ENCODE assay signal across 8 cellular contexts in genomic region chrX:69369999-69370398, GRCh38.
"Had no signal": no experiment of that assay in that cellular context is flagged by ENCODE, and none has a peak within 500 bp of the region (broad histone marks: within the 10 kb centered on the region; RNA-seq: fewer than 3 reads in every experiment).

No MANE protein-coding gene starts in this region.

- H3K4me1 ChIP-seq: HAP-1 had no signal

- H3K27ac Mint-ChIP-seq: HFFc6 had no signal

- H3K36me3 ChIP-seq: HAP-1 had no signal

- ATAC-seq: HCT116, K562 had no signal

- DNase-seq: GM23248, GOT3, H7, HFFc6, IMR-90 had no signal

- H3K9me3 Mint-ChIP-seq: HFFc6 had no signal

- H3K4me3 ChIP-seq: GM23248, HAP-1, K562 had no signal

- H3K4me3 Mint-ChIP-seq: HFFc6 had no signal

- H3K27ac ChIP-seq: GM23248 had no signal

- H3K9me3 ChIP-seq: HAP-1 had no signal
